ENCODE assay signal across 8 cellular contexts in genomic region chr6:42045538-42046460, GRCh38. TPM values are rescaled to one million over a fixed set of nuclear protein-coding genes. Genes with fewer than 3 reads are reported as not detected.
A peak's percentile ranks its signal among the peaks of the same experiment; 100 is the strongest.
DNase-seq lines count a peak whose midpoint lies in the region; ATAC-seq and TF ChIP-seq lines count a peak whose summit lies in the region.

No MANE protein-coding gene starts in this region.

- peaks cover 22% of the 10 kb centered on the region for H3K4me1 ChIP-seq in neural progenitor cell
- H3K4me1 ChIP-seq in transverse colon, result peaks cover 25 to 79% (median 61%) of the 10 kb centered on the region in 4 donors

- H3K36me3 Mint-ChIP-seq in neural progenitor cell, result no peaks in the 10 kb centered on the region

- H3K79me2 ChIP-seq in neural progenitor cell (ENCODE audit: low read depth), result peaks cover 1% of the 10 kb centered on the region

- H3K9me3 ChIP-seq in neural progenitor cell (ENCODE audit: low read depth), result no peaks in the 10 kb centered on the region
- no peaks in the 10 kb centered on the region for H3K9me3 ChIP-seq in transverse colon

- no peak overlapping the region for H3K9ac ChIP-seq in neural progenitor cell

- peak overlapping the region; percentile 4 for H3K4me2 ChIP-seq in neural progenitor cell

- H3F3A ChIP-seq in neural progenitor cell (ENCODE audit: low read depth), result peaks cover 36% of the 10 kb centered on the region

- DNase-seq in AG08395 (ENCODE audit: low spot score) (peak; percentile 24), OCI-M2 (lab: John Stamatoyannopoulos, UW; ENCODE audit: unreplicated experiment) (peak; percentile 91), fibroblast of villous mesenchyme (ENCODE audit: low read depth) (peak; percentile 98), neural progenitor cell (ENCODE audit: low spot score) (no peak), transverse colon (peak; percentile 96)
- DNase-seq in activated effector memory CD4-positive, alpha-beta T cell treated with Interleukin-2 at 50 U/mL for 16 hours, result peak; percentile 76

- H4K20me1 ChIP-seq in neural progenitor cell (ENCODE audit: low read depth), result no peaks in the 10 kb centered on the region

- peak overlapping the region; percentile 27 for H3K27ac Mint-ChIP-seq in neural progenitor cell

- WGBS in transverse colon (ENCODE audit: low coverage in 1 of 2), 2 donors, result 8 to 14% methylated on average over 4 to 14 of the region's 14 CpGs

- peak overlapping the region; percentile 53 for H3K4me3 Mint-ChIP-seq in neural progenitor cell

- H3K4me1 Mint-ChIP-seq in neural progenitor cell, result peaks cover 48% of the 10 kb centered on the region

- peaks cover 17% of the 10 kb centered on the region for H3K27me3 Mint-ChIP-seq in neural progenitor cell (ENCODE audit: insufficient read depth, low read depth)

- TF ChIP-seq POLR2A in transverse colon (IDR thresholded peaks at IDR 0.05) (peak; percentile 64), GM18505 (IDR thresholded peaks at IDR 0.05; ENCODE audit: borderline replicate concordance, extremely low read depth, insufficient read depth, insufficient read length) (no peak)

- intact Hi-C loops in transverse colon (cut with DNase I; ENCODE audit: low total_unique reads), result loop anchor here (2.0 to 5.0 kb wide), 2 partner anchors 199 to 263 kb away; partner anchors contain the start of gene PRICKLE4

- no peaks in the 10 kb centered on the region for H3K9me3 Mint-ChIP-seq in neural progenitor cell

- no peaks in the 10 kb centered on the region for H3K36me3 ChIP-seq in neural progenitor cell
- H3K36me3 ChIP-seq in transverse colon, result no peaks in the 10 kb centered on the region

- no peak for TF ChIP-seq CTCF in fibroblast of villous mesenchyme (IDR thresholded peaks at IDR 0.05; ENCODE audit: insufficient read depth, low read depth, low read length)
- no peak for TF ChIP-seq CTCF in neural progenitor cell (IDR thresholded peaks at IDR 0.05)
- TF ChIP-seq CTCF in transverse colon (IDR thresholded peaks at IDR 0.05), result no peak

- ATAC-seq in HG03460 (IDR thresholded peaks at IDR 0.05; ENCODE audit: unreplicated experiment) (peak; percentile 16), GM18505 (IDR thresholded peaks at IDR 0.05; ENCODE audit: unreplicated experiment) (no peak)

- H3K27ac ChIP-seq in neural progenitor cell (no peak overlapping the region), transverse colon (peak overlapping the region; percentile 87 to 94 (median 92))

- H2AFZ ChIP-seq in neural progenitor cell (replicated peaks), result no peak overlapping the region

- H3K27me3 ChIP-seq in neural progenitor cell (peaks cover 53% of the 10 kb centered on the region), transverse colon (no peaks in the 10 kb centered on the region)

- H3K4me3 ChIP-seq in fibroblast of villous mesenchyme (ENCODE audit: low read depth, low read length) (peak overlapping the region; percentile 42), neural progenitor cell (no peak overlapping the region), transverse colon (peak overlapping the region in 3 of 4 donors; percentile 6 to 70 (median 10))

- TF ChIP-seq EP300 in transverse colon (IDR thresholded peaks at IDR 0.05; ENCODE audit: low read depth), result peak; percentile 89

- in situ Hi-C loops in transverse colon (cut with MboI; ENCODE audit: low pct_ligation_motif_present in 1 of 4, low pct_unique_long_range_greater_than_20kb in 1 of 4, low sequenced_read_pairs in 3 of 4), result loop anchor here (5.0 to 25.0 kb wide), 5 partner anchors 101 to 263 kb away; partner anchors contain the start of genes PRICKLE4 (in 2 of the 4), CCND3 (in 1 of the 4) and TOMM6 (in 1 of the 4)

RNA-seq across cellular contexts. Expression of gene TAF8, which starts 4.5 kb away (rescaled TPM):
- total RNA-seq in fibroblast of villous mesenchyme, result 16.0 and 20.0 TPM in 2 replicates
- 38.0 and 43.8 TPM in 2 replicates for total RNA-seq in neural progenitor cell (ENCODE audit: low replicate concordance)
- total RNA-seq in transverse colon, result 10 to 100 TPM; 15.3 to 36.2 (median 21.8) TPM
